8 cellular contexts compared by ENCODE assay signal in the genomic region with DNA sequence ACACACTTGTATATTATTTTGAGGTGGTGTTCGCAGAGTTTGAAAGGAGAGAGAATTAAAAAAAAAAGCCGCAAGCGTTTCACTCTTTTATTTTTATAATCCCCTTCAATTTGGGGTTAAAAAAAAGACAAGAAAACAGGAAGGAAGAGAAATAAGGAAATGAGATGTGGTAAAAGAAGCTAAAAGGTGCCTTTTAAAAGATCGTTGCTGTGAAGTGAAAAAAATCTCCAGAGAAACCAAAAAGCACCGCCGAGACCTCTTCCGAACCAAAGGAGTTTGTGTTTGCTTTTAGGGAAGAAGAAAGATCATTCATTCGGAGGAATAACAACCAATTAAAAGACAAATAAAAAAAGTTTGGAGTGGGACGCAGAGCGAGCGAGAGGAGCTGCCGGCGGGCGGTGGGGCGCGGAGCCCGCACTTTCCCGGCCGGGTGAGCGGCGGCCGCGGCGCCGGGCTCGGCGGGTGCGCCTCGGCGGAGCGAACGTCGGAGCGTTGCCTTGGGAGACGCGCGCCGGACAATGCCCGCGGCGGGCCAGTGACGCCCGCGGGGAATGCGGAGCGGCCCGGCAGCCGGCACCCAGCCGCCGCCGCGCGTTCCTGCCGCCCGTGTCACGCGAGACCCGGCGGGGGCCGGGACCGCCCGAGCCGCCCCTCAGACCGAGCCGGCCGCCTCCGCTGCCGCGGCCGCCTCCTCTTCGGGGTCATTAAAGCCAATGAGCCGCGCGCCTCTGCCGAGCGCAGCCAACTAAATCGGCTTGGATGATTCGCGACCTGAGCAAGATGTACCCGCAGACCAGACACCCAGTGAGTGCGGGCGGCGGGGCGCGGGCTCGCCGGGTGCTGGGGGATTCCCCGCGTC. TPM values are rescaled to one million over a fixed set of nuclear protein-coding genes. Genes with fewer than 3 reads are reported as not detected.
DNase-seq lines count a peak whose midpoint lies in the region; ATAC-seq and TF ChIP-seq lines count a peak whose summit lies in the region.

No MANE protein-coding gene starts in this region.

- POLR2A ChIA-PET in activated CD4-positive, alpha-beta memory T cell treated with anti-CD3 and anti-CD28 coated beads, Interleukin-2, amount 10 ng/mL, durations not matched to agents 7 days and 5 days (lab: Charles Lee), result interaction anchor here (0.6 to 2.0 kb wide), 23 partner anchors 8 to 1371 kb away, joined by 3 to 30 read pairs (median 6); a partner anchor contains a TSS

- peak overlapping the region; percentile 82 for H3K4me3 Mint-ChIP-seq in activated CD4-positive, alpha-beta memory T cell treated with anti-CD3 and anti-CD28 coated beads, Interleukin-2, amount 10 ng/mL, durations not matched to agents 7 days and 5 days

- H3K27me3 ChIP-seq in MM.1S (replicated peaks; ENCODE audit: insufficient read depth, low read length) (no peaks in the 10 kb centered on the region; the same call in 1 of the 2 replicates), esophagus muscularis mucosa (peaks cover 0 to under 1% (median 0%) of the 10 kb centered on the region in 4 donors), mucosa of stomach (ENCODE audit: control insufficient read depth, insufficient read depth, low read length) (peaks cover 11% of the 10 kb centered on the region), tibial nerve (no peaks in the 10 kb centered on the region)

- H3K4me1 ChIP-seq in MM.1S (ENCODE audit: low read length), result peaks cover 17% of the 10 kb centered on the region
- peaks cover 14 to 44% (median 36%) of the 10 kb centered on the region in 4 donors for H3K4me1 ChIP-seq in esophagus muscularis mucosa
- H3K4me1 ChIP-seq in mucosa of stomach (ENCODE audit: control insufficient read depth, insufficient read depth, low read length), result peaks cover 11% of the 10 kb centered on the region
- H3K4me1 ChIP-seq in tibial nerve, result peaks cover 0 to 39% (median 0%) of the 10 kb centered on the region in 4 donors

- H3K9me3 ChIP-seq in MM.1S (replicated peaks; ENCODE audit: insufficient read depth, low read length) (no peaks in the 10 kb centered on the region), esophagus muscularis mucosa (peaks cover 0 to 7% (median 3%) of the 10 kb centered on the region in 4 donors), mucosa of stomach (ENCODE audit: control insufficient read depth, low read length) (peaks cover 5% of the 10 kb centered on the region), tibial nerve (no peaks in the 10 kb centered on the region)

- H3K4me1 Mint-ChIP-seq in activated CD4-positive, alpha-beta memory T cell treated with anti-CD3 and anti-CD28 coated beads, Interleukin-2, amount 10 ng/mL, durations not matched to agents 7 days and 5 days, result peaks cover 36% of the 10 kb centered on the region

- ATAC-seq in GM21526 (IDR thresholded peaks at IDR 0.05; ENCODE audit: low FRiP score, unreplicated experiment), result no peak

- no peaks in the 10 kb centered on the region for H3K36me3 ChIP-seq in MM.1S (replicated peaks; ENCODE audit: insufficient read depth, low read length)
- no peaks in the 10 kb centered on the region for H3K36me3 ChIP-seq in esophagus muscularis mucosa
- no peaks in the 10 kb centered on the region for H3K36me3 ChIP-seq in mucosa of stomach (ENCODE audit: control insufficient read depth, insufficient read depth, low read length)
- no peaks in the 10 kb centered on the region for H3K36me3 ChIP-seq in tibial nerve

- H3K9me3 Mint-ChIP-seq in activated CD4-positive, alpha-beta memory T cell treated with anti-CD3 and anti-CD28 coated beads, Interleukin-2, amount 10 ng/mL, durations not matched to agents 7 days and 5 days, result no peaks in the 10 kb centered on the region

- peak overlapping the region; percentile 72 for H3K27ac Mint-ChIP-seq in activated CD4-positive, alpha-beta memory T cell treated with anti-CD3 and anti-CD28 coated beads, Interleukin-2, amount 10 ng/mL, durations not matched to agents 7 days and 5 days

- no peaks in the 10 kb centered on the region for H3K27me3 Mint-ChIP-seq in activated CD4-positive, alpha-beta memory T cell treated with anti-CD3 and anti-CD28 coated beads, Interleukin-2, amount 10 ng/mL, durations not matched to agents 7 days and 5 days

- TF ChIP-seq EP300 in esophagus muscularis mucosa (IDR thresholded peaks at IDR 0.05) (no peak), tibial nerve (IDR thresholded peaks at IDR 0.05) (no peak)

- TF ChIP-seq CTCF in MM.1S (IDR thresholded peaks at IDR 0.05; ENCODE audit: low read length) (no peak), esophagus muscularis mucosa (IDR thresholded peaks at IDR 0.05) (no peak), tibial nerve (IDR thresholded peaks at IDR 0.05) (no peak)

- H3K27ac ChIP-seq in MM.1S (ENCODE audit: low read length), result peak overlapping the region; percentile 77; the same call in 1 of the 2 replicates
- H3K27ac ChIP-seq in esophagus muscularis mucosa (replicated peaks in 1 of 4), result peak overlapping the region; percentile 95 to 97 (median 96)
- peak overlapping the region; percentile 80 to 94 (median 92) for H3K27ac ChIP-seq in tibial nerve

- H2AFZ ChIP-seq in MM.1S (ENCODE audit: low read length), result peak overlapping the region; percentile 73

- peak overlapping the region; percentile 84 for H3K4me2 ChIP-seq in MM.1S (ENCODE audit: low read depth, low read length)

- H3K9me2 ChIP-seq in MM.1S (replicated peaks; ENCODE audit: insufficient read depth, low read length), result no peaks in the 10 kb centered on the region

- DNase-seq in NCI-H2196 (lab: John Stamatoyannopoulos, UW; ENCODE audit: unreplicated experiment) (peak; percentile 53), NCI-H2196 treated with DMSO at 0.1 percent for 48 hours (lab: John Stamatoyannopoulos, UW; ENCODE audit: unreplicated experiment) (no peak), MM.1S (peak; percentile 48), esophagus muscularis mucosa (ENCODE audit: extremely low spot score) (peak; percentile 91), tibial nerve (ENCODE audit: low spot score in 2 of 2) (peak in 1 of 2 donors; percentile 19)
- peak; percentile 46 for DNase-seq in activated CD4-positive, alpha-beta memory T cell treated with anti-CD3 and anti-CD28 coated beads, Interleukin-2, amount 10 ng/mL, durations not matched to agents 7 days and 5 days

- H3K9ac ChIP-seq in MM.1S (ENCODE audit: low read length), result peak overlapping the region; percentile 66
- H3K9ac ChIP-seq in mucosa of stomach (ENCODE audit: low read length), result peak overlapping the region; percentile 91

- peak overlapping the region; percentile 72 for H3K4me3 ChIP-seq in MM.1S (ENCODE audit: low read length)
- H3K4me3 ChIP-seq in esophagus muscularis mucosa, result peak overlapping the region; percentile 85 to 100 (median 99)
- H3K4me3 ChIP-seq in mucosa of stomach (ENCODE audit: low read length), result peak overlapping the region; percentile 56
- peak overlapping the region; percentile 58 to 99 (median 79) for H3K4me3 ChIP-seq in tibial nerve

- peaks cover 25% of the 10 kb centered on the region for H3K36me3 Mint-ChIP-seq in activated CD4-positive, alpha-beta memory T cell treated with anti-CD3 and anti-CD28 coated beads, Interleukin-2, amount 10 ng/mL, durations not matched to agents 7 days and 5 days (ENCODE audit: low read depth)

- intact Hi-C loops in esophagus muscularis mucosa (cut with DNase I), result loop anchor here (10.0 kb wide), 1 partner anchor 603 kb away; no protein-coding TSS in a partner anchor

- CTCF ChIA-PET in activated CD4-positive, alpha-beta memory T cell treated with anti-CD3 and anti-CD28 coated beads, Interleukin-2, amount 10 ng/mL, durations not matched to agents 7 days and 5 days (lab: Charles Lee), result interaction anchor here (1.2 kb wide), 2 partner anchors 12 to 159 kb away, joined by 3 read pairs; no protein-coding TSS in a partner anchor

- H4K20me1 ChIP-seq in MM.1S (ENCODE audit: insufficient read depth, low read length), result no peaks in the 10 kb centered on the region

- H3K79me2 ChIP-seq in MM.1S (ENCODE audit: low read length), result no peaks in the 10 kb centered on the region

- H3F3A ChIP-seq in MM.1S (ENCODE audit: insufficient read depth, low read length), result peaks cover 22% of the 10 kb centered on the region

- TF ChIP-seq POLR2A in esophagus muscularis mucosa (IDR thresholded peaks at IDR 0.05; ENCODE audit: low read depth) (no peak), tibial nerve (IDR thresholded peaks at IDR 0.05) (no peak)

- WGBS in esophagus muscularis mucosa, result under 1% methylated on average over 36 of the region's 89 CpGs
- 1% methylated on average over 56 to 71 of the region's 89 CpGs for WGBS in tibial nerve, 2 donors

RNA-seq across cellular contexts. Expression of a gene that starts 0.5 kb away (rescaled TPM):
- 10 to 100 TPM; 33.3 to 38.3 TPM for total RNA-seq in activated CD4-positive, alpha-beta memory T cell treated with anti-CD3 and anti-CD28 coated beads, Interleukin-2, amount 10 ng/mL, durations not matched to agents 7 days and 5 days
- total RNA-seq in esophagus muscularis mucosa, result 10 to 100 TPM; 30.0 to 36.1 (median 34.3) TPM
- total RNA-seq in tibial nerve, result 10 to 100 TPM; 28.0 to 34.3 (median 29.8) TPM
